ENCODE assay signal across 30 cellular contexts in genomic region chr6:18668994-18669393, GRCh38.
"Had no signal": no experiment of that assay in that cellular context is flagged by ENCODE, and none has a peak within 500 bp of the region (broad histone marks: within the 10 kb centered on the region; RNA-seq: fewer than 3 reads in every experiment).

No MANE protein-coding gene starts in this region.

- H3K36me3 ChIP-seq: adrenal gland, esophagus muscularis mucosa, gastrocnemius medialis, heart right ventricle had no signal

- DNase-seq: activated CD4-positive, alpha-beta memory T cell treated with anti-CD3 and anti-CD28 coated beads for 36 hours; activated CD4-positive, alpha-beta T cell treated with anti-CD3 and anti-CD28 coated beads for 36 hours; activated CD4-positive, alpha-beta T cell treated with anti-CD3 and anti-CD28 coated beads, Interleukin-2, amount 10 ng/mL, durations not matched to agents 24 days and 14 days; activated CD4-positive, CD25-positive, alpha-beta regulatory T cell; activated CD4-positive, CD25-positive, alpha-beta regulatory T cell treated with anti-CD3 and anti-CD28 coated beads, Interleukin-2, amount 50 U/mL, for 72 hours; activated CD8-positive, alpha-beta memory T cell treated with anti-CD3 and anti-CD28 coated beads, Interleukin-2, amount 10 ng/mL, durations not matched to agents 7 days and 5 days; activated CD8-positive, alpha-beta memory T cell treated with anti-CD3 and anti-CD28 coated beads, Interleukin-2, amount 50 U/mL, for 4 hours; activated CD8-positive, alpha-beta T cell treated with anti-CD3 and anti-CD28 coated beads, Interleukin-2, amount 10 ng/mL, durations not matched to agents 7 days and 5 days; activated effector memory CD4-positive, alpha-beta T cell treated with anti-CD3 and anti-CD28 coated beads, Interleukin-2, amount 50 U/mL, for 16 hours; activated naive CD4-positive, alpha-beta T cell treated with anti-CD3 and anti-CD28 coated beads for 36 hours; activated naive CD8-positive, alpha-beta T cell treated with anti-CD3 and anti-CD28 coated beads for 36 hours; activated naive CD8-positive, alpha-beta T cell treated with anti-CD3 and anti-CD28 coated beads, Interleukin-2, amount 50 U/mL, for 24 hours; activated T-cell treated with anti-CD3 and anti-CD28 coated beads, Interleukin-2, amount 50 U/mL, for 1 hour; activated T-cell treated with anti-CD3 and anti-CD28 coated beads, Interleukin-2, amount 50 U/mL, for 48 hours; adrenal gland; amygdala; aorta; body of pancreas; caudate nucleus; cortex of kidney; dermis blood vessel endothelial cell; effector CD4-positive, alpha-beta T cell; effector memory CD8-positive, alpha-beta T cell; erythroblast; foreskin keratinocyte; gastrocnemius medialis; glutamatergic neuron; heart right ventricle; T-helper 2 cell had no signal

- H3K4me3 ChIP-seq: adrenal gland, body of pancreas, esophagus muscularis mucosa, gastrocnemius medialis, heart right ventricle had no signal

- ATAC-seq: activated CD4-positive, alpha-beta T cell treated with anti-CD3 and anti-CD28 coated beads for 36 hours; activated CD8-positive, alpha-beta memory T cell treated with anti-CD3 and anti-CD28 coated beads, Interleukin-2, amount 10 ng/mL, durations not matched to agents 7 days and 5 days; activated CD8-positive, alpha-beta T cell treated with anti-CD3 and anti-CD28 coated beads, Interleukin-2, amount 10 ng/mL, durations not matched to agents 7 days and 5 days; activated naive CD8-positive, alpha-beta T cell treated with anti-CD3 and anti-CD28 coated beads, Interleukin-2, amount 50 U/mL, for 24 hours; body of pancreas; effector memory CD8-positive, alpha-beta T cell; foreskin keratinocyte; gastrocnemius medialis; heart right ventricle had no signal

- H3K9me3 ChIP-seq: adrenal gland, body of pancreas, esophagus muscularis mucosa, gastrocnemius medialis, heart right ventricle had no signal

- H3K27ac ChIP-seq: adrenal gland, body of pancreas, esophagus muscularis mucosa, foreskin keratinocyte, gastrocnemius medialis, heart right ventricle had no signal

- H3K4me1 ChIP-seq: adrenal gland, body of pancreas, esophagus muscularis mucosa, foreskin keratinocyte, gastrocnemius medialis, heart right ventricle had no signal

- H3K27me3 ChIP-seq: adrenal gland, body of pancreas, esophagus muscularis mucosa, foreskin keratinocyte, gastrocnemius medialis had no signal
